Comparison of ENCODE assay signal across 1 cellular context in genomic region chr1:16904560-16905111, GRCh38.
A peak's percentile ranks its signal among the peaks of the same experiment; 100 is the strongest.
TF ChIP-seq lines count a peak whose summit lies in the region.

No MANE protein-coding gene starts in this region.

TF ChIP-seq in K562, 482 proteins besides CTCF, POLR2A, EP300 and RAD21 (continued from another document and continues in another):
- TF ChIP-seq, protein P1, sequence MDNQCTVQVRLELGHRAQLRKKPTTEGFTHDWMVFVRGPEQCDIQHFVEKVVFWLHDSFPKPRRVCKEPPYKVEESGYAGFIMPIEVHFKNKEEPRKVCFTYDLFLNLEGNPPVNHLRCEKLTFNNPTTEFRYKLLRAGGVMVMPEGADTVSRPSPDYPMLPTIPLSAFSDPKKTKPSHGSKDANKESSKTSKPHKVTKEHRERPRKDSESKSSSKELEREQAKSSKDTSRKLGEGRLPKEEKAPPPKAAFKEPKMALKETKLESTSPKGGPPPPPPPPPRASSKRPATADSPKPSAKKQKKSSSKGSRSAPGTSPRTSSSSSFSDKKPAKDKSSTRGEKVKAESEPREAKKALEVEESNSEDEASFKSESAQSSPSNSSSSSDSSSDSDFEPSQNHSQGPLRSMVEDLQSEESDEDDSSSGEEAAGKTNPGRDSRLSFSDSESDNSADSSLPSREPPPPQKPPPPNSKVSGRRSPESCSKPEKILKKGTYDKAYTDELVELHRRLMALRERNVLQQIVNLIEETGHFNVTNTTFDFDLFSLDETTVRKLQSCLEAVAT (IDR thresholded peaks at IDR 0.05): no peak
- TF ChIP-seq MGA (IDR thresholded peaks at IDR 0.05) (peak; percentile 42; the same call in 1 of the 2 replicates), ZNF3 (CRISPR knock-in tag; IDR thresholded peaks at IDR 0.05) (no peak), ZNF239 (CRISPR knock-in tag; IDR thresholded peaks at IDR 0.05) (peak; percentile 23; the same call in 1 of the 2 replicates), MTA3 (IDR thresholded peaks at IDR 0.05; ENCODE audit: borderline replicate concordance) (no peak; the same call in 1 of the 2 replicates), ILK (tag; IDR thresholded peaks at IDR 0.05; ENCODE audit: borderline replicate concordance, low read depth) (no peak), ZBTB12 (CRISPR knock-in tag; IDR thresholded peaks at IDR 0.05) (peak; percentile 87), ESRRA (IDR thresholded peaks at IDR 0.05; ENCODE audit: borderline replicate concordance, low read depth) (no peak; the same call in 1 of the 2 replicates), TRIM25 (IDR thresholded peaks at IDR 0.05; ENCODE audit: borderline replicate concordance) (no peak), MYC (IDR thresholded peaks at IDR 0.05; ENCODE audit: low read depth, low read length) (no peak), MYC (CRISPR knock-in tag; IDR thresholded peaks at IDR 0.05; ENCODE audit: borderline replicate concordance, low read depth) (no peak), DIDO1 (tag; IDR thresholded peaks at IDR 0.05; ENCODE audit: low read depth) (no peak), ZFP30 (CRISPR knock-in tag; IDR thresholded peaks at IDR 0.05; ENCODE audit: borderline replicate concordance) (no peak), ZNF124 (CRISPR knock-in tag; IDR thresholded peaks at IDR 0.05) (no peak), ZNF146 (CRISPR knock-in tag; IDR thresholded peaks at IDR 0.05; ENCODE audit: unreplicated experiment) (no peak), ZNF133 (CRISPR knock-in tag; IDR thresholded peaks at IDR 0.05) (peak; percentile 37; the same call in 1 of the 2 replicates), BCL6 (CRISPR knock-in tag; IDR thresholded peaks at IDR 0.05) (no peak), CBFB (CRISPR knock-in tag; IDR thresholded peaks at IDR 0.05) (no peak; the same call in 1 of the 2 replicates), ZSCAN29 (IDR thresholded peaks at IDR 0.05) (no peak), CCAR2 (IDR thresholded peaks at IDR 0.05; ENCODE audit: low read depth, low read length) (no peak), DEAF1 (CRISPR knock-in tag; IDR thresholded peaks at IDR 0.05) (no peak), PHTF2 (CRISPR knock-in tag; IDR thresholded peaks at IDR 0.05) (no peak), CEBPG (CRISPR knock-in tag; IDR thresholded peaks at IDR 0.05) (no peak), CEBPG (tag; conservative IDR thresholded peaks at IDR 0.05 in 1 of 2, IDR thresholded peaks at IDR 0.05 in 1 of 2) (peak in 1 of 2 experiments; percentile 58; a peak in 2 of 4 replicates), CREM (IDR thresholded peaks at IDR 0.05; ENCODE audit: low read depth) (peak; percentile 97), ZNF507 (tag; conservative IDR thresholded peaks at IDR 0.05) (no peak), TARDBP (IDR thresholded peaks at IDR 0.05) (peak; percentile 93; the same call in 1 of the 2 replicates), NELFE (IDR thresholded peaks at IDR 0.05; ENCODE audit: insufficient read depth, insufficient read length) (no peak), NCOA2 (IDR thresholded peaks at IDR 0.05; ENCODE audit: partially characterized antibody in 2 of 2) (no peak), ZFP36 (IDR thresholded peaks at IDR 0.05; ENCODE audit: low read depth, low read length, partially characterized antibody) (no peak), ZC3H11A (IDR thresholded peaks at IDR 0.05; ENCODE audit: low read depth, low read length) (no peak), HDAC3 (IDR thresholded peaks at IDR 0.05; ENCODE audit: borderline replicate concordance, partially characterized antibody) (no peak), RB1 (IDR thresholded peaks at IDR 0.05; ENCODE audit: low read depth) (peak; percentile 10; the same call in 1 of the 2 replicates), GABPA (tag; conservative IDR thresholded peaks at IDR 0.05; ENCODE audit: low read depth) (peak; percentile 95), DDX20 (tag; IDR thresholded peaks at IDR 0.05; ENCODE audit: low read depth) (no peak), E2F4 (CRISPR knock-in tag; IDR thresholded peaks at IDR 0.05; ENCODE audit: low read depth) (no peak), GTF2A2 (tag; IDR thresholded peaks at IDR 0.05) (no peak)
- TF ChIP-seq, protein P2, sequence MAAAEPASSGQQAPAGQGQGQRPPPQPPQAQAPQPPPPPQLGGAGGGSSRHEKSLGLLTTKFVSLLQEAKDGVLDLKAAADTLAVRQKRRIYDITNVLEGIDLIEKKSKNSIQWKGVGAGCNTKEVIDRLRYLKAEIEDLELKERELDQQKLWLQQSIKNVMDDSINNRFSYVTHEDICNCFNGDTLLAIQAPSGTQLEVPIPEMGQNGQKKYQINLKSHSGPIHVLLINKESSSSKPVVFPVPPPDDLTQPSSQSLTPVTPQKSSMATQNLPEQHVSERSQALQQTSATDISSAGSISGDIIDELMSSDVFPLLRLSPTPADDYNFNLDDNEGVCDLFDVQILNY (CRISPR knock-in tag; IDR thresholded peaks at IDR 0.05): no peak
- TF ChIP-seq, protein P3, sequence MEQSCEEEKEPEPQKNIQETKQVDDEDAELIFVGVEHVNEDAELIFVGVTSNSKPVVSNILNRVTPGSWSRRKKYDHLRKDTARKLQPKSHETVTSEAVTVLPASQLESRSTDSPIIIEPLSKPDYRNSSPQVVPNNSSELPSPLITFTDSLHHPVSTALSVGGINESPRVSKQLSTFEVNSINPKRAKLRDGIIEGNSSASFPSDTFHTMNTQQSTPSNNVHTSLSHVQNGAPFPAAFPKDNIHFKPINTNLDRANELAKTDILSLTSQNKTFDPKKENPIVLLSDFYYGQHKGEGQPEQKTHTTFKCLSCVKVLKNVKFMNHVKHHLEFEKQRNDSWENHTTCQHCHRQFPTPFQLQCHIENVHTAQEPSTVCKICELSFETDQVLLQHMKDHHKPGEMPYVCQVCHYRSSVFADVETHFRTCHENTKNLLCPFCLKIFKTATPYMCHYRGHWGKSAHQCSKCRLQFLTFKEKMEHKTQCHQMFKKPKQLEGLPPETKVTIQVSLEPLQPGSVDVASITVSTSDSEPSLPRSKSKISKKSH (CRISPR knock-in tag; IDR thresholded peaks at IDR 0.05): no peak
- TF ChIP-seq, protein P4, sequence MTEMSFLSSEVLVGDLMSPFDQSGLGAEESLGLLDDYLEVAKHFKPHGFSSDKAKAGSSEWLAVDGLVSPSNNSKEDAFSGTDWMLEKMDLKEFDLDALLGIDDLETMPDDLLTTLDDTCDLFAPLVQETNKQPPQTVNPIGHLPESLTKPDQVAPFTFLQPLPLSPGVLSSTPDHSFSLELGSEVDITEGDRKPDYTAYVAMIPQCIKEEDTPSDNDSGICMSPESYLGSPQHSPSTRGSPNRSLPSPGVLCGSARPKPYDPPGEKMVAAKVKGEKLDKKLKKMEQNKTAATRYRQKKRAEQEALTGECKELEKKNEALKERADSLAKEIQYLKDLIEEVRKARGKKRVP (CRISPR knock-in tag; IDR thresholded peaks at IDR 0.05): 0 out of 2 replicates have a peak, but pooled peaks have one; percentile 39
